In genomic region chr12:6899837-6900519, GRCh38 we compare ENCODE assay signal across 8 cellular contexts. TPM values are rescaled to one million over a fixed set of nuclear protein-coding genes. Genes with fewer than 3 reads are reported as not detected.
DNase-seq lines count a peak whose midpoint lies in the region; TF ChIP-seq lines count a peak whose summit lies in the region.

No MANE protein-coding gene starts in this region.

- peak overlapping the region in 1 of 5 donors; percentile 16 for H3K27ac ChIP-seq in stomach
- H3K27ac ChIP-seq in smooth muscle cell (ENCODE audit: low read depth): no peak overlapping the region

- H3K27me3 ChIP-seq in stomach (no peaks in the 10 kb centered on the region), smooth muscle cell (ENCODE audit: low read depth) (no peaks in the 10 kb centered on the region)

- TF ChIP-seq POLR2A in stomach (IDR thresholded peaks at IDR 0.05): no peak

- no peak overlapping the region for H3K9ac ChIP-seq in smooth muscle cell (ENCODE audit: low read depth)

- H2AFZ ChIP-seq in smooth muscle cell (ENCODE audit: low read depth): no peak overlapping the region

- H3K4me1 ChIP-seq in stomach (peaks cover 7 to 24% (median 21%) of the 10 kb centered on the region in 4 donors), smooth muscle cell (ENCODE audit: low read depth) (peaks cover 5% of the 10 kb centered on the region)

- intact Hi-C loops in head of caudate nucleus (cut with DNase I) (no loop called here), stomach (cut with DNase I; ENCODE audit: low total_unique reads) (no loop called here)

- DNase-seq in SIG-M5 treated with dmso at 0.1 percent for 504 hours (lab: John Stamatoyannopoulos, UW; ENCODE audit: unreplicated experiment) (peak; percentile 62), SIG-M5 (lab: John Stamatoyannopoulos, UW) (no peak), SKM-1 (lab: John Stamatoyannopoulos, UW; ENCODE audit: unreplicated experiment) (peak; percentile 8), head of caudate nucleus (peak in 37 of 42 donors; percentile 23 to 84 (median 54)), stomach (peak; percentile 58), mesenteric fat pad (ENCODE audit: low spot score) (no peak), NCI-H1092 (lab: John Stamatoyannopoulos, UW) (no peak), smooth muscle cell (lab: John Stamatoyannopoulos, UW; ENCODE audit: unreplicated experiment) (no peak)

- H3K4me3 ChIP-seq in stomach (no peak overlapping the region), smooth muscle cell (no peak overlapping the region)

- TF ChIP-seq CTCF in stomach (IDR thresholded peaks at IDR 0.05): no peak
- TF ChIP-seq CTCF in smooth muscle cell (IDR thresholded peaks at IDR 0.05; ENCODE audit: borderline replicate concordance, insufficient read depth, poor library complexity, severe bottlenecking): no peak

- no peaks in the 10 kb centered on the region for H3K79me2 ChIP-seq in smooth muscle cell (ENCODE audit: low read depth)

- no peaks in the 10 kb centered on the region for H4K20me1 ChIP-seq in smooth muscle cell (ENCODE audit: low read depth)

- no peaks in the 10 kb centered on the region for H3F3A ChIP-seq in smooth muscle cell (ENCODE audit: low read depth)

- H3K36me3 ChIP-seq in stomach: no peaks in the 10 kb centered on the region
- H3K36me3 ChIP-seq in smooth muscle cell (ENCODE audit: low read depth): no peaks in the 10 kb centered on the region

- no peak for TF ChIP-seq EP300 in stomach (IDR thresholded peaks at IDR 0.05)

- 36 to 46% (median 40%) methylated on average over 10 of the region's 10 CpGs for WGBS in stomach, 5 donors
- 87% methylated on average over 10 of the region's 10 CpGs for WGBS in smooth muscle cell (ENCODE audit: low lambda C conversion rate)

- H3K9me3 ChIP-seq in stomach (no peaks in the 10 kb centered on the region), smooth muscle cell (replicated peaks; ENCODE audit: low read depth) (no peaks in the 10 kb centered on the region)

- H3K4me2 ChIP-seq in smooth muscle cell: no peak overlapping the region

RNA-seq across cellular contexts. Expression of gene LRRC23, which starts 4.6 kb away (rescaled TPM):
- total RNA-seq in stomach: 10 to 100 TPM in 1 of 5 donors, 1 to 10 TPM in 3, not detected in 1; 5.3 to 20.4 (median 9.0) TPM
- 10 to 100 TPM in 1 of 3 donors, 1 to 10 TPM in 2; 8.0 to 11.0 (median 9.0) TPM for polyA plus RNA-seq in stomach
- total RNA-seq in mesenteric fat pad: 4.2 TPM
- 14.2 and 19.9 TPM in 2 replicates for total RNA-seq in smooth muscle cell
- polyA plus RNA-seq in smooth muscle cell: 13.7 and 19.5 TPM in 2 replicates

RNA-seq across cellular contexts. Expression of gene ENO2, which starts 14.4 kb away (rescaled TPM):
- 10 to 100 TPM in 2 of 5 donors, 1 to 10 TPM in 3; 2.3 to 62.9 (median 8.6) TPM for total RNA-seq in stomach
- polyA plus RNA-seq in stomach: 10 to 100 TPM in 2 of 3 donors, 1 to 10 TPM in 1; 9.3 to 19.7 (median 10.1) TPM
- 5.3 TPM for total RNA-seq in mesenteric fat pad
- total RNA-seq in smooth muscle cell: 52.5 and 58.8 TPM in 2 replicates
- 105 and 127 TPM in 2 replicates for polyA plus RNA-seq in smooth muscle cell

RNA-seq across cellular contexts. Expression of gene SPSB2, which starts 26.9 kb away (rescaled TPM):
- total RNA-seq in stomach (10 to 100 TPM in 1 of 5 donors, 1 to 10 TPM in 3, not detected in 1; 5.1 to 24.0 (median 6.0) TPM), mesenteric fat pad (4.6 TPM), smooth muscle cell (2.3 and 2.5 TPM in 2 replicates)
- polyA plus RNA-seq in stomach (10 to 100 TPM in 2 of 3 donors, 1 to 10 TPM in 1; 9.9 to 13.4 (median 11.2) TPM), smooth muscle cell (5.9 and 7.9 TPM in 2 replicates)

RNA-seq across cellular contexts. Expression of gene ATN1, which starts 27.8 kb away (rescaled TPM):
- total RNA-seq in stomach: 100 to 1,000 TPM in 3 of 5 donors, 10 to 100 TPM in 2; 23.3 to 694 (median 291) TPM
- 10 to 100 TPM; 44.4 to 57.4 (median 48.8) TPM for polyA plus RNA-seq in stomach
- total RNA-seq in mesenteric fat pad: 148 TPM
- 9.9 and 30.4 TPM in 2 replicates for total RNA-seq in smooth muscle cell
- 28.8 and 36.1 TPM in 2 replicates for polyA plus RNA-seq in smooth muscle cell

RNA-seq across cellular contexts. Expression of gene TPI1, which starts 32.6 kb away (rescaled TPM):
- 100 to 1,000 TPM; 131 to 359 (median 268) TPM for total RNA-seq in stomach
- polyA plus RNA-seq in stomach: 100 to 1,000 TPM; 403 to 526 (median 504) TPM
- total RNA-seq in mesenteric fat pad: 383 TPM
- total RNA-seq in smooth muscle cell: 1,112 and 1,199 TPM in 2 replicates
- polyA plus RNA-seq in smooth muscle cell: 2,097 and 2,100 TPM in 2 replicates

Comparison
In these comparisons a context has a peak if more than half of its experiments do, and no peak if none do; other contexts are left out.
1. DNase-seq: peak in SIG-M5 treated with dmso at 0.1 percent for 504 hours (single experiment), SKM-1 (single experiment), head of caudate nucleus (37 of 42) and stomach (single experiment); none in SIG-M5 (single experiment), mesenteric fat pad (single experiment), NCI-H1092 (single experiment) and smooth muscle cell (single experiment).